ENCODE assay signal across 9 cellular contexts in the genomic region with DNA sequence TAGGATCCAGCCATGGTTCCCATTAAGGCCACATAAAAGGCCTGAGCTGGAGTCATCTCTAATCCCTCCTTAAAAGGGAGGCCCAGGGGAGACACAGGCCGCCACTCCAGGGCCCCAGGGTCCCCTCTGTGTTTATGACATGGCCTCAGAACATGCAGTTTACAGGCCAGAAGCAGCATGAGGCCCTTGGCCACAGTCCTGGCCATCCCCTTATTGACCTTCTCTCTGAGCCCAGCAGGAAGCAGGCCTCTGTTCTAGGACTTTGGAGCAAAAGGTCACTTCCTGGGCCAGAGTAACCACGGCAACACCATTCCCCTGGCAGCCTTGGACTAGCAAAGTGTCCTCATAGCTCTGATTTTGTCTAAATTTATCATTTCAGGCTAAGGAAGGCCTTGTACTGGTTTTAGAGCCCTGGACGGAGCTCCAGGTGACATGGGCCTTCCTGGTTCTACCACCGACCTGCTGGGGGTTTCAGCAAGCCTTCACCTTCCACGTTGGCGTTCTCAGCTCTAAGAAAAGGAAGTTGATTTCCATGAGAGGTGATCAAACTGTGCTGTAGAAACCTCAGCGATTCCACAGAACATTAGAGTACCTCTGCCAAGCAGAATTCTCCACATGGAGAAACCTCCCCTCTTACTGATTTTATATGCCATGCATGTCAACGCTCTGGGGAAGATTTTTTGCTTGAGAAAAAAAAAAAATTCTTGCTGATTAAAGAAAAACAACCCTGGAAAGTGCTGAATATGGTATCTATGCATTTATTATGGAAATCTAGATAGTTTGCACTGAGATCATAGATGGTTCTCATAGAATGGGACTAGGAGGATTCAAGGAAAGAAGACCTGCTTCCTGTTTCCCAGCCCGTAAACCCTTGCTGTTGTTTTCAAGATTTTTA. TPM values are rescaled to one million over a fixed set of nuclear protein-coding genes. Genes with fewer than 3 reads are reported as not detected.
DNase-seq lines count a peak whose midpoint lies in the region; ATAC-seq and TF ChIP-seq lines count a peak whose summit lies in the region.
"Had no signal": no experiment of that assay in that cellular context is flagged by ENCODE, and none has a peak within 500 bp of the region (broad histone marks: within the 10 kb centered on the region; RNA-seq: fewer than 3 reads in every experiment).

No MANE protein-coding gene starts in this region.

- H3K4me3 ChIP-seq in esophagus (ENCODE audit: low read depth in 1 of 2, low read length in 2 of 2) = no peak overlapping the region
- H3K4me3 ChIP-seq in mucosa of rectum (ENCODE audit: low read length in 2 of 2) = no peak overlapping the region
- H3K4me3 ChIP-seq in upper lobe of left lung = no peak overlapping the region

- no peaks in the 10 kb centered on the region for H3K9me3 Mint-ChIP-seq in activated CD8-positive, alpha-beta memory T cell treated with anti-CD3 and anti-CD28 coated beads, Interleukin-2, amount 10 ng/mL, durations not matched to agents 7 days and 5 days (ENCODE audit: low read depth)

- peaks cover 32% of the 10 kb centered on the region for H3K4me1 Mint-ChIP-seq in activated CD8-positive, alpha-beta memory T cell treated with anti-CD3 and anti-CD28 coated beads, Interleukin-2, amount 10 ng/mL, durations not matched to agents 7 days and 5 days

- H3K9ac ChIP-seq in mucosa of rectum (ENCODE audit: low read depth in 1 of 2, low read length in 2 of 2) = no peak overlapping the region

- ATAC-seq in activated CD8-positive, alpha-beta memory T cell treated with anti-CD3 and anti-CD28 coated beads, Interleukin-2, amount 10 ng/mL, durations not matched to agents 7 days and 5 days = no peak
- peak; percentile 54 to 59 for ATAC-seq in upper lobe of left lung (ENCODE audit: low FRiP score in 2 of 2)
- no peak for ATAC-seq in GM21381 (IDR thresholded peaks at IDR 0.05; ENCODE audit: unreplicated experiment)

- H3K27me3 ChIP-seq in esophagus (ENCODE audit: control insufficient read depth in 1 of 2, insufficient read depth in 2 of 2, low read length in 2 of 2) (no peaks in the 10 kb centered on the region), mucosa of rectum (ENCODE audit: control insufficient read depth in 2 of 2, insufficient read depth in 2 of 2, low read length in 2 of 2) (no peaks in the 10 kb centered on the region), upper lobe of left lung (no peaks in the 10 kb centered on the region)

- H3K27ac Mint-ChIP-seq in activated CD8-positive, alpha-beta memory T cell treated with anti-CD3 and anti-CD28 coated beads, Interleukin-2, amount 10 ng/mL, durations not matched to agents 7 days and 5 days = peak overlapping the region; percentile 86

- H3K36me3 ChIP-seq in esophagus (ENCODE audit: control insufficient read depth in 2 of 2, insufficient read depth in 2 of 2, low read length in 1 of 2) (no peaks in the 10 kb centered on the region), mucosa of rectum (ENCODE audit: control insufficient read depth in 2 of 2, insufficient read depth in 2 of 2, low read length in 2 of 2) (no peaks in the 10 kb centered on the region), upper lobe of left lung (no peaks in the 10 kb centered on the region)

- no peaks in the 10 kb centered on the region for H3K9me3 ChIP-seq in esophagus (ENCODE audit: control insufficient read depth in 2 of 2, insufficient read depth in 1 of 2, low read depth in 1 of 2, low read length in 1 of 2)
- no peaks in the 10 kb centered on the region for H3K9me3 ChIP-seq in mucosa of rectum (ENCODE audit: control insufficient read depth in 2 of 2, low read length in 2 of 2)
- no peaks in the 10 kb centered on the region for H3K9me3 ChIP-seq in upper lobe of left lung

- no peaks in the 10 kb centered on the region for H3K27me3 Mint-ChIP-seq in activated CD8-positive, alpha-beta memory T cell treated with anti-CD3 and anti-CD28 coated beads, Interleukin-2, amount 10 ng/mL, durations not matched to agents 7 days and 5 days

- DNase-seq in activated CD8-positive, alpha-beta memory T cell treated with anti-CD3 and anti-CD28 coated beads, Interleukin-2, amount 10 ng/mL, durations not matched to agents 7 days and 5 days = no peak
- no peak for DNase-seq in activated CD8-positive, alpha-beta memory T cell treated with anti-CD3 and anti-CD28 coated beads for 24 hours
- peak in 1 of 2 donors; percentile 73 for DNase-seq in upper lobe of left lung
- no peak for DNase-seq in activated CD4-positive, alpha-beta T cell treated with anti-CD3 and anti-CD28 coated beads for 4 hours
- DNase-seq in effector CD4-positive, alpha-beta T cell = no peak
- DNase-seq: midbrain had no signal

- 62 to 63% methylated on average over 9 of the region's 9 CpGs for WGBS in esophagus, 2 donors
- 51 to 58% methylated on average over 9 of the region's 9 CpGs for WGBS in upper lobe of left lung, 2 donors

- peak in 1 of 4 donors; percentile 27 for TF ChIP-seq POLR2A in upper lobe of left lung (IDR thresholded peaks at IDR 0.05)

- no peaks in the 10 kb centered on the region for H3K36me3 Mint-ChIP-seq in activated CD8-positive, alpha-beta memory T cell treated with anti-CD3 and anti-CD28 coated beads, Interleukin-2, amount 10 ng/mL, durations not matched to agents 7 days and 5 days

- peak; percentile 48 to 93 (median 72) for TF ChIP-seq EP300 in upper lobe of left lung (IDR thresholded peaks at IDR 0.05)

- H3K27ac ChIP-seq in esophagus (ENCODE audit: low read depth in 2 of 2, low read length in 1 of 2) (peak overlapping the region; percentile 64 to 71), mucosa of rectum (ENCODE audit: low read depth in 2 of 2, low read length in 2 of 2) (peak overlapping the region; percentile 67 to 69), upper lobe of left lung (peak overlapping the region; percentile 79 to 85 (median 83))

- no peak overlapping the region for H3K4me3 Mint-ChIP-seq in activated CD8-positive, alpha-beta memory T cell treated with anti-CD3 and anti-CD28 coated beads, Interleukin-2, amount 10 ng/mL, durations not matched to agents 7 days and 5 days

- CTCF ChIA-PET in activated CD8-positive, alpha-beta memory T cell treated with anti-CD3 and anti-CD28 coated beads, Interleukin-2, amount 10 ng/mL, durations not matched to agents 7 days and 5 days (lab: Charles Lee) = interaction anchor here (1.0 to 4.7 kb wide), 6 partner anchors 10 to 157 kb away, joined by 3 to 15 read pairs (median 8); no protein-coding TSS in a partner anchor

- TF ChIP-seq CTCF in upper lobe of left lung (IDR thresholded peaks at IDR 0.05) = no peak

- H3K4me1 ChIP-seq in esophagus (ENCODE audit: control insufficient read depth in 2 of 2, insufficient read depth in 2 of 2, low read length in 1 of 2) (peaks cover 4 to 7% of the 10 kb centered on the region in 2 donors), mucosa of rectum (ENCODE audit: control insufficient read depth in 2 of 2, insufficient read depth in 2 of 2, low read length in 2 of 2) (peaks cover 20 to 21% of the 10 kb centered on the region in 2 donors), upper lobe of left lung (peaks cover 62 to 85% (median 81%) of the 10 kb centered on the region in 4 donors)

RNA-seq across cellular contexts. Expression of gene HS1BP3, which starts 53.7 kb away (rescaled TPM):
- 10 to 100 TPM; 12.8 to 12.9 TPM for total RNA-seq in activated CD8-positive, alpha-beta memory T cell treated with anti-CD3 and anti-CD28 coated beads, Interleukin-2, amount 10 ng/mL, durations not matched to agents 7 days and 5 days
- polyA plus RNA-seq in esophagus = 10 to 100 TPM; 12.2 to 13.4 TPM
- total RNA-seq in upper lobe of left lung = 10 to 100 TPM; 41.0 to 45.8 (median 42.7) TPM

Comparison
In these comparisons a context has a peak if more than half of its experiments do, and no peak if none do; other contexts are left out.
1. ATAC-seq: peak in upper lobe of left lung (2 of 2); none in activated CD8-positive, alpha-beta memory T cell treated with anti-CD3 and anti-CD28 coated beads, Interleukin-2, amount 10 ng/mL, durations not matched to agents 7 days and 5 days (single experiment) and GM21381 (single experiment).
2. Peak in every context shown above with its lines, with median percentiles within 50 percentile points of each other: H3K27ac ChIP-seq.